Comparison of ENCODE assay signal across 1 cellular context in the genomic region with DNA sequence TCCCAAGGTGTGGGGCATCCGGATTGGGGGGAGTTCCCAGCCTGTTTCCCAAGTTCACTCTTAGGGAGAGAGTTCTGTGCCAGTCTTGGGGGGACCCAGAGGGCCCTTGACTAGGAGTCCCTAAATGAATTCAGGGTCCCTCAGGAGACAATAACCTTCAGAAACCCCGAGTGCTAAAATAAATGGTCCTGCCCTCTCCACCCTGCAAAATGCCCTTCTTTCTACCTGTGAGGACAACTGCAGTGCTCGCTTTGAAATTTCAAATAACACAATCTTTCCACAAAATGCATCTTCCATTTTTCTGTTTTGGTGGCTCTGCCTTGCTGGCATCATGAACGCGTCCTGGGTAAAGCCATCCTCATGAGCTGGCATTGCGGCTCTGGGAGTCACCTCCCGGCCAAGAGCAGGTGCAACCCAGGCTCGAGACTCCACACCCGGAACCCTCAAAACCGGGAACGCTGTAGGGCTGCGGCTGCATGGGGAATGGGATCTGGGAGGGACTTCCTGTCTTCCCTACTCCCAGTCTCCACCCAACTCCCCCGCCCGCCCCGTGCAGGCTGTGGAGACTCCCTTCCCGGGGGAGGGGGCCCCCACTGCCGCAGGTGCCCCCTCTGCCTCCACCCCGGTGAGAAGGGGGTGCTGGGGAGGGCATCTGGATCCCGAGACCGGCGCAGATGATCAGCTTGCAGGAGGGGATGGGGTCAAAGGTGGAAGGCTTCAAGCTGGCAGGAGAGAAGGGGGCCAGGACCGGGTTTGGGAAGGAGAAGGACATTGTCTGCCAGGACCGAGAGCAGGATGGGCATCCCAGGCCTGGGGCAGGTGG.
TF ChIP-seq lines count a peak whose summit lies in the region.

A gene (plus strand): TSS at position 529 of the 823 bp plus-strand sequence. CDS start 845 bp downstream, outside the sequence.

TF ChIP-seq in GM12878, 131 proteins besides CTCF, POLR2A, EP300 and RAD21 (continued from another document):
- TF ChIP-seq RFX5 (IDR thresholded peaks at IDR 0.05; ENCODE audit: low read depth, low read length) (no peak), CHD4 (IDR thresholded peaks at IDR 0.05) (no peak), SMAD5 (IDR thresholded peaks at IDR 0.05; ENCODE audit: low read depth) (no peak), ZNF207 (IDR thresholded peaks at IDR 0.05; ENCODE audit: borderline replicate concordance) (no peak), EGR1 (IDR thresholded peaks at IDR 0.05; ENCODE audit: borderline replicate concordance in 1 of 2, low read depth in 2 of 2, low read length in 2 of 2) (no peak), TAF1 (IDR thresholded peaks at IDR 0.05; ENCODE audit: borderline replicate concordance, low read depth, low read length) (peak; percentile 58; the same call in 1 of the 2 replicates), SREBF1 (IDR thresholded peaks at IDR 0.05; ENCODE audit: low read length) (no peak), SRF (IDR thresholded peaks at IDR 0.05; ENCODE audit: low read depth in 2 of 2, low read length in 2 of 2) (0 out of 4 replicates have a peak, but pooled peaks of 1 of the 2 experiments have one; percentile 45), NR2F1 (conservative IDR thresholded peaks at IDR 0.05) (peak; percentile 56), NR2C2 (IDR thresholded peaks at IDR 0.05; ENCODE audit: borderline replicate concordance, control insufficient read depth, insufficient read length, low read depth) (no peak), ETV6 (conservative IDR thresholded peaks at IDR 0.05 in 1 of 2, IDR thresholded peaks at IDR 0.05 in 1 of 2; ENCODE audit: borderline replicate concordance in 1 of 2, low read depth in 1 of 2) (no peak), SIX5 (IDR thresholded peaks at IDR 0.05; ENCODE audit: low read depth, low read length, severe bottlenecking) (peak; percentile 17), BCL11A (IDR thresholded peaks at IDR 0.05; ENCODE audit: low read depth, low read length) (no peak), EED (IDR thresholded peaks at IDR 0.05; ENCODE audit: low read depth) (0 out of 2 replicates have a peak, but pooled peaks have one; percentile 23), NR2C1 (IDR thresholded peaks at IDR 0.05) (peak; percentile 23; the same call in 1 of the 2 replicates), ESRRA (IDR thresholded peaks at IDR 0.05; ENCODE audit: low read length) (no peak), IKZF2 (IDR thresholded peaks at IDR 0.05) (peak; percentile 19 to 39; a peak in 1 of 4 replicates), ZNF622 (IDR thresholded peaks at IDR 0.05) (no peak), GABPA (IDR thresholded peaks at IDR 0.05; ENCODE audit: low read depth) (peak; percentile 86), TBL1XR1 (IDR thresholded peaks at IDR 0.05; ENCODE audit: low read depth, low read length) (no peak), IKZF1 (conservative IDR thresholded peaks at IDR 0.05) (peak; percentile 62)
- TF ChIP-seq, protein P1, sequence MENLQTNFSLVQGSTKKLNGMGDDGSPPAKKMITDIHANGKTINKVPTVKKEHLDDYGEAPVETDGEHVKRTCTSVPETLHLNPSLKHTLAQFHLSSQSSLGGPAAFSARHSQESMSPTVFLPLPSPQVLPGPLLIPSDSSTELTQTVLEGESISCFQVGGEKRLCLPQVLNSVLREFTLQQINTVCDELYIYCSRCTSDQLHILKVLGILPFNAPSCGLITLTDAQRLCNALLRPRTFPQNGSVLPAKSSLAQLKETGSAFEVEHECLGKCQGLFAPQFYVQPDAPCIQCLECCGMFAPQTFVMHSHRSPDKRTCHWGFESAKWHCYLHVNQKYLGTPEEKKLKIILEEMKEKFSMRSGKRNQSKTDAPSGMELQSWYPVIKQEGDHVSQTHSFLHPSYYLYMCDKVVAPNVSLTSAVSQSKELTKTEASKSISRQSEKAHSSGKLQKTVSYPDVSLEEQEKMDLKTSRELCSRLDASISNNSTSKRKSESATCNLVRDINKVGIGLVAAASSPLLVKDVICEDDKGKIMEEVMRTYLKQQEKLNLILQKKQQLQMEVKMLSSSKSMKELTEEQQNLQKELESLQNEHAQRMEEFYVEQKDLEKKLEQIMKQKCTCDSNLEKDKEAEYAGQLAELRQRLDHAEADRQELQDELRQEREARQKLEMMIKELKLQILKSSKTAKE (IDR thresholded peaks at IDR 0.05; ENCODE audit: low read depth, poor library complexity, severe bottlenecking), result no peak
- TF ChIP-seq, protein P2, sequence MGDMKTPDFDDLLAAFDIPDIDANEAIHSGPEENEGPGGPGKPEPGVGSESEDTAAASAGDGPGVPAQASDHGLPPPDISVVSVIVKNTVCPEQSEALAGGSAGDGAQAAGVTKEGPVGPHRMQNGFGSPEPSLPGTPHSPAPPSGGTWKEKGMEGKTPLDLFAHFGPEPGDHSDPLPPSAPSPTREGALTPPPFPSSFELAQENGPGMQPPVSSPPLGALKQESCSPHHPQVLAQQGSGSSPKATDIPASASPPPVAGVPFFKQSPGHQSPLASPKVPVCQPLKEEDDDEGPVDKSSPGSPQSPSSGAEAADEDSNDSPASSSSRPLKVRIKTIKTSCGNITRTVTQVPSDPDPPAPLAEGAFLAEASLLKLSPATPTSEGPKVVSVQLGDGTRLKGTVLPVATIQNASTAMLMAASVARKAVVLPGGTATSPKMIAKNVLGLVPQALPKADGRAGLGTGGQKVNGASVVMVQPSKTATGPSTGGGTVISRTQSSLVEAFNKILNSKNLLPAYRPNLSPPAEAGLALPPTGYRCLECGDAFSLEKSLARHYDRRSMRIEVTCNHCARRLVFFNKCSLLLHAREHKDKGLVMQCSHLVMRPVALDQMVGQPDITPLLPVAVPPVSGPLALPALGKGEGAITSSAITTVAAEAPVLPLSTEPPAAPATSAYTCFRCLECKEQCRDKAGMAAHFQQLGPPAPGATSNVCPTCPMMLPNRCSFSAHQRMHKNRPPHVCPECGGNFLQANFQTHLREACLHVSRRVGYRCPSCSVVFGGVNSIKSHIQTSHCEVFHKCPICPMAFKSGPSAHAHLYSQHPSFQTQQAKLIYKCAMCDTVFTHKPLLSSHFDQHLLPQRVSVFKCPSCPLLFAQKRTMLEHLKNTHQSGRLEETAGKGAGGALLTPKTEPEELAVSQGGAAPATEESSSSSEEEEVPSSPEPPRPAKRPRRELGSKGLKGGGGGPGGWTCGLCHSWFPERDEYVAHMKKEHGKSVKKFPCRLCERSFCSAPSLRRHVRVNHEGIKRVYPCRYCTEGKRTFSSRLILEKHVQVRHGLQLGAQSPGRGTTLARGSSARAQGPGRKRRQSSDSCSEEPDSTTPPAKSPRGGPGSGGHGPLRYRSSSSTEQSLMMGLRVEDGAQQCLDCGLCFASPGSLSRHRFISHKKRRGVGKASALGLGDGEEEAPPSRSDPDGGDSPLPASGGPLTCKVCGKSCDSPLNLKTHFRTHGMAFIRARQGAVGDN (IDR thresholded peaks at IDR 0.05), result no peak
- TF ChIP-seq, protein P3, sequence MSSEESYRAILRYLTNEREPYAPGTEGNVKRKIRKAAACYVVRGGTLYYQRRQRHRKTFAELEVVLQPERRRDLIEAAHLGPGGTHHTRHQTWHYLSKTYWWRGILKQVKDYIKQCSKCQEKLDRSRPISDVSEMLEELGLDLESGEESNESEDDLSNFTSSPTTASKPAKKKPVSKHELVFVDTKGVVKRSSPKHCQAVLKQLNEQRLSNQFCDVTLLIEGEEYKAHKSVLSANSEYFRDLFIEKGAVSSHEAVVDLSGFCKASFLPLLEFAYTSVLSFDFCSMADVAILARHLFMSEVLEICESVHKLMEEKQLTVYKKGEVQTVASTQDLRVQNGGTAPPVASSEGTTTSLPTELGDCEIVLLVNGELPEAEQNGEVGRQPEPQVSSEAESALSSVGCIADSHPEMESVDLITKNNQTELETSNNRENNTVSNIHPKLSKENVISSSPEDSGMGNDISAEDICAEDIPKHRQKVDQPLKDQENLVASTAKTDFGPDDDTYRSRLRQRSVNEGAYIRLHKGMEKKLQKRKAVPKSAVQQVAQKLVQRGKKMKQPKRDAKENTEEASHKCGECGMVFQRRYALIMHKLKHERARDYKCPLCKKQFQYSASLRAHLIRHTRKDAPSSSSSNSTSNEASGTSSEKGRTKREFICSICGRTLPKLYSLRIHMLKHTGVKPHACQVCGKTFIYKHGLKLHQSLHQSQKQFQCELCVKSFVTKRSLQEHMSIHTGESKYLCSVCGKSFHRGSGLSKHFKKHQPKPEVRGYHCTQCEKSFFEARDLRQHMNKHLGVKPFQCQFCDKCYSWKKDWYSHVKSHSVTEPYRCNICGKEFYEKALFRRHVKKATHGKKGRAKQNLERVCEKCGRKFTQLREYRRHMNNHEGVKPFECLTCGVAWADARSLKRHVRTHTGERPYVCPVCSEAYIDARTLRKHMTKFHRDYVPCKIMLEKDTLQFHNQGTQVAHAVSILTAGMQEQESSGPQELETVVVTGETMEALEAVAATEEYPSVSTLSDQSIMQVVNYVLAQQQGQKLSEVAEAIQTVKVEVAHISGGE (CRISPR knock-in tag; IDR thresholded peaks at IDR 0.05), result peak; percentile 85
- TF ChIP-seq, protein P4, sequence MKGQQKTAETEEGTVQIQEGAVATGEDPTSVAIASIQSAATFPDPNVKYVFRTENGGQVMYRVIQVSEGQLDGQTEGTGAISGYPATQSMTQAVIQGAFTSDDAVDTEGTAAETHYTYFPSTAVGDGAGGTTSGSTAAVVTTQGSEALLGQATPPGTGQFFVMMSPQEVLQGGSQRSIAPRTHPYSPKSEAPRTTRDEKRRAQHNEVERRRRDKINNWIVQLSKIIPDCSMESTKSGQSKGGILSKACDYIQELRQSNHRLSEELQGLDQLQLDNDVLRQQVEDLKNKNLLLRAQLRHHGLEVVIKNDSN (IDR thresholded peaks at IDR 0.05; ENCODE audit: borderline replicate concordance, extremely low read length, insufficient read depth, low read depth, low read length), result no peak
- TF ChIP-seq, protein P5, sequence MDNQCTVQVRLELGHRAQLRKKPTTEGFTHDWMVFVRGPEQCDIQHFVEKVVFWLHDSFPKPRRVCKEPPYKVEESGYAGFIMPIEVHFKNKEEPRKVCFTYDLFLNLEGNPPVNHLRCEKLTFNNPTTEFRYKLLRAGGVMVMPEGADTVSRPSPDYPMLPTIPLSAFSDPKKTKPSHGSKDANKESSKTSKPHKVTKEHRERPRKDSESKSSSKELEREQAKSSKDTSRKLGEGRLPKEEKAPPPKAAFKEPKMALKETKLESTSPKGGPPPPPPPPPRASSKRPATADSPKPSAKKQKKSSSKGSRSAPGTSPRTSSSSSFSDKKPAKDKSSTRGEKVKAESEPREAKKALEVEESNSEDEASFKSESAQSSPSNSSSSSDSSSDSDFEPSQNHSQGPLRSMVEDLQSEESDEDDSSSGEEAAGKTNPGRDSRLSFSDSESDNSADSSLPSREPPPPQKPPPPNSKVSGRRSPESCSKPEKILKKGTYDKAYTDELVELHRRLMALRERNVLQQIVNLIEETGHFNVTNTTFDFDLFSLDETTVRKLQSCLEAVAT (IDR thresholded peaks at IDR 0.05), result no peak
- TF ChIP-seq, protein P6, sequence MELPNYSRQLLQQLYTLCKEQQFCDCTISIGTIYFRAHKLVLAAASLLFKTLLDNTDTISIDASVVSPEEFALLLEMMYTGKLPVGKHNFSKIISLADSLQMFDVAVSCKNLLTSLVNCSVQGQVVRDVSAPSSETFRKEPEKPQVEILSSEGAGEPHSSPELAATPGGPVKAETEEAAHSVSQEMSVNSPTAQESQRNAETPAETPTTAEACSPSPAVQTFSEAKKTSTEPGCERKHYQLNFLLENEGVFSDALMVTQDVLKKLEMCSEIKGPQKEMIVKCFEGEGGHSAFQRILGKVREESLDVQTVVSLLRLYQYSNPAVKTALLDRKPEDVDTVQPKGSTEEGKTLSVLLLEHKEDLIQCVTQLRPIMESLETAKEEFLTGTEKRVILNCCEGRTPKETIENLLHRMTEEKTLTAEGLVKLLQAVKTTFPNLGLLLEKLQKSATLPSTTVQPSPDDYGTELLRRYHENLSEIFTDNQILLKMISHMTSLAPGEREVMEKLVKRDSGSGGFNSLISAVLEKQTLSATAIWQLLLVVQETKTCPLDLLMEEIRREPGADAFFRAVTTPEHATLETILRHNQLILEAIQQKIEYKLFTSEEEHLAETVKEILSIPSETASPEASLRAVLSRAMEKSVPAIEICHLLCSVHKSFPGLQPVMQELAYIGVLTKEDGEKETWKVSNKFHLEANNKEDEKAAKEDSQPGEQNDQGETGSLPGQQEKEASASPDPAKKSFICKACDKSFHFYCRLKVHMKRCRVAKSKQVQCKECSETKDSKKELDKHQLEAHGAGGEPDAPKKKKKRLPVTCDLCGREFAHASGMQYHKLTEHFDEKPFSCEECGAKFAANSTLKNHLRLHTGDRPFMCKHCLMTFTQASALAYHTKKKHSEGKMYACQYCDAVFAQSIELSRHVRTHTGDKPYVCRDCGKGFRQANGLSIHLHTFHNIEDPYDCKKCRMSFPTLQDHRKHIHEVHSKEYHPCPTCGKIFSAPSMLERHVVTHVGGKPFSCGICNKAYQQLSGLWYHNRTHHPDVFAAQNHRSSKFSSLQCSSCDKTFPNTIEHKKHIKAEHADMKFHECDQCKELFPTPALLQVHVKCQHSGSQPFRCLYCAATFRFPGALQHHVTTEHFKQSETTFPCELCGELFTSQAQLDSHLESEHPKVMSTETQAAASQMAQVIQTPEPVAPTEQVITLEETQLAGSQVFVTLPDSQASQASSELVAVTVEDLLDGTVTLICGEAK (IDR thresholded peaks at IDR 0.05; ENCODE audit: borderline replicate concordance), result peak; percentile 91
- TF ChIP-seq, protein P7, sequence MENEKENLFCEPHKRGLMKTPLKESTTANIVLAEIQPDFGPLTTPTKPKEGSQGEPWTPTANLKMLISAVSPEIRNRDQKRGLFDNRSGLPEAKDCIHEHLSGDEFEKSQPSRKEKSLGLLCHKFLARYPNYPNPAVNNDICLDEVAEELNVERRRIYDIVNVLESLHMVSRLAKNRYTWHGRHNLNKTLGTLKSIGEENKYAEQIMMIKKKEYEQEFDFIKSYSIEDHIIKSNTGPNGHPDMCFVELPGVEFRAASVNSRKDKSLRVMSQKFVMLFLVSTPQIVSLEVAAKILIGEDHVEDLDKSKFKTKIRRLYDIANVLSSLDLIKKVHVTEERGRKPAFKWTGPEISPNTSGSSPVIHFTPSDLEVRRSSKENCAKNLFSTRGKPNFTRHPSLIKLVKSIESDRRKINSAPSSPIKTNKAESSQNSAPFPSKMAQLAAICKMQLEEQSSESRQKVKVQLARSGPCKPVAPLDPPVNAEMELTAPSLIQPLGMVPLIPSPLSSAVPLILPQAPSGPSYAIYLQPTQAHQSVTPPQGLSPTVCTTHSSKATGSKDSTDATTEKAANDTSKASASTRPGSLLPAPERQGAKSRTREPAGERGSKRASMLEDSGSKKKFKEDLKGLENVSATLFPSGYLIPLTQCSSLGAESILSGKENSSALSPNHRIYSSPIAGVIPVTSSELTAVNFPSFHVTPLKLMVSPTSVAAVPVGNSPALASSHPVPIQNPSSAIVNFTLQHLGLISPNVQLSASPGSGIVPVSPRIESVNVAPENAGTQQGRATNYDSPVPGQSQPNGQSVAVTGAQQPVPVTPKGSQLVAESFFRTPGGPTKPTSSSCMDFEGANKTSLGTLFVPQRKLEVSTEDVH (IDR thresholded peaks at IDR 0.05; ENCODE audit: low read depth, partially characterized antibody), result no peak
- TF ChIP-seq, protein P8, sequence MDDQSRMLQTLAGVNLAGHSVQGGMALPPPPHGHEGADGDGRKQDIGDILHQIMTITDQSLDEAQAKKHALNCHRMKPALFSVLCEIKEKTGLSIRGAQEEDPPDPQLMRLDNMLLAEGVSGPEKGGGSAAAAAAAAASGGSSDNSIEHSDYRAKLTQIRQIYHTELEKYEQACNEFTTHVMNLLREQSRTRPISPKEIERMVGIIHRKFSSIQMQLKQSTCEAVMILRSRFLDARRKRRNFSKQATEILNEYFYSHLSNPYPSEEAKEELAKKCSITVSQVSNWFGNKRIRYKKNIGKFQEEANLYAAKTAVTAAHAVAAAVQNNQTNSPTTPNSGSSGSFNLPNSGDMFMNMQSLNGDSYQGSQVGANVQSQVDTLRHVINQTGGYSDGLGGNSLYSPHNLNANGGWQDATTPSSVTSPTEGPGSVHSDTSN (IDR thresholded peaks at IDR 0.05; ENCODE audit: insufficient replicate concordance, low read depth, low read length), result no peak
